8 cellular contexts compared by ENCODE assay signal in genomic region chr19:43754312-43754561, GRCh38. TPM values are rescaled to one million over a fixed set of nuclear protein-coding genes. Genes with fewer than 3 reads are reported as not detected.
DNase-seq lines count a peak whose midpoint lies in the region; ATAC-seq, FAIRE-seq and TF ChIP-seq lines count a peak whose summit lies in the region.

No MANE protein-coding gene starts in this region.

- H3K27me3 ChIP-seq in HAP-1 (ENCODE audit: low read depth) (no peaks in the 10 kb centered on the region), small intestine (ENCODE audit: control insufficient read depth in 2 of 2, insufficient read depth in 2 of 2, low read length in 2 of 2) (no peaks in the 10 kb centered on the region)

- peaks cover 78% of the 10 kb centered on the region for H3K4me1 Mint-ChIP-seq in activated B cell treated with CpG ODN at 0.5 μM for 24 hours
- H3K4me1 Mint-ChIP-seq in glutamatergic neuron (ENCODE audit: low read depth, unreplicated experiment): peaks cover 4% of the 10 kb centered on the region

- peak overlapping the region; percentile 94 for H3K4me3 ChIP-seq in HAP-1
- H3K4me3 ChIP-seq in small intestine (ENCODE audit: low read depth in 1 of 2, low read length in 2 of 2): peak overlapping the region; percentile 42 to 79

- ATAC-seq in activated B cell treated with CpG ODN at 0.5 μM for 24 hours (ENCODE audit: low read depth) (no peak), HG03025 (IDR thresholded peaks at IDR 0.05; ENCODE audit: low FRiP score, unreplicated experiment) (no peak), HG02970 (IDR thresholded peaks at IDR 0.05; ENCODE audit: low FRiP score, unreplicated experiment) (no peak)

- WGBS in small intestine, 3 donors: 0 to 1% (median 1%) methylated on average over 19 of the region's 19 CpGs

- H3K9me3 Mint-ChIP-seq in activated B cell treated with CpG ODN at 0.5 μM for 24 hours (no peaks in the 10 kb centered on the region), glutamatergic neuron (ENCODE audit: unreplicated experiment) (peaks cover 11% of the 10 kb centered on the region)

- no peak for DNase-seq in HAP-1 (ENCODE audit: low spot score in 2 of 2)
- DNase-seq in activated B cell treated with CpG ODN at 0.5 μM for 24 hours: no peak
- no peak for DNase-seq in glutamatergic neuron
- no peak for DNase-seq in small intestine
- DNase-seq in activated gamma-delta T cell treated with Interleukin-2 at 50 U/mL for 16 hours: no peak
- DNase-seq in NCI-H524 (lab: John Stamatoyannopoulos, UW): no peak

- FAIRE-seq in small intestine (lab: Jason Lieb, UNC): no peak

- POLR2A ChIA-PET in activated B cell treated with CpG ODN at 0.5 μM for 24 hours (lab: Charles Lee): interaction anchor here (0.6 to 24.7 kb wide), 18 partner anchors 9 to 1247 kb away, joined by 3 to 661 read pairs (median 6); partner anchors contain the start of genes IRGQ, KCNN4, PHLDB3 and PLAUR

- H3K4me3 Mint-ChIP-seq in activated B cell treated with CpG ODN at 0.5 μM for 24 hours: peak overlapping the region; percentile 90
- peak overlapping the region; percentile 95 for H3K4me3 Mint-ChIP-seq in glutamatergic neuron (ENCODE audit: unreplicated experiment)

- TF ChIP-seq CTCF in activated B cell treated with CpG ODN at 0.5 μM for 24 hours (IDR thresholded peaks at IDR 0.05): no peak
- TF ChIP-seq CTCF in glutamatergic neuron (IDR thresholded peaks at IDR 0.05; ENCODE audit: partially characterized antibody, unreplicated experiment): no peak

- in situ Hi-C loops in HAP-1 (cut with MboI; ENCODE audit: low sequenced_read_pairs): no loop called here

- H3K27me3 Mint-ChIP-seq in activated B cell treated with CpG ODN at 0.5 μM for 24 hours (no peaks in the 10 kb centered on the region), glutamatergic neuron (ENCODE audit: unreplicated experiment) (peaks cover 11% of the 10 kb centered on the region)

- CTCF ChIA-PET in activated B cell treated with CpG ODN at 0.5 μM for 24 hours (lab: Charles Lee): interaction anchor here (1.1 to 4.0 kb wide), 5 partner anchors 9 to 85 kb away, joined by 3 to 33 read pairs (median 14); partner anchors contain the start of gene KCNN4

- peak overlapping the region; percentile 97 to 99 for H3K27ac ChIP-seq in small intestine (ENCODE audit: low read depth in 1 of 2, low read length in 1 of 2)

- H3K36me3 ChIP-seq in HAP-1 (replicated peaks) (peaks cover 31% of the 10 kb centered on the region), small intestine (ENCODE audit: control insufficient read depth in 2 of 2, insufficient read depth in 2 of 2, low read length in 2 of 2) (peaks cover under 1 to 6% of the 10 kb centered on the region in 2 donors)

- intact Hi-C loops in activated B cell treated with CpG ODN at 0.5 μM for 24 hours (cut with micrococcal nuclease): loop anchor here (1.0 to 2.0 kb wide), 4 partner anchors 9 to 53 kb away; no protein-coding TSS in a partner anchor

- no peaks in the 10 kb centered on the region for H3K9me3 ChIP-seq in HAP-1
- no peaks in the 10 kb centered on the region for H3K9me3 ChIP-seq in small intestine (ENCODE audit: control insufficient read depth, low read depth)

- peaks cover 8% of the 10 kb centered on the region for H3K4me1 ChIP-seq in HAP-1
- H3K4me1 ChIP-seq in small intestine (ENCODE audit: control insufficient read depth in 2 of 2, insufficient read depth in 1 of 2, low read depth in 1 of 2, low read length in 1 of 2): peaks cover 2 to 4% of the 10 kb centered on the region in 2 donors

- H3K36me3 Mint-ChIP-seq in activated B cell treated with CpG ODN at 0.5 μM for 24 hours (ENCODE audit: low read depth) (peaks cover 37% of the 10 kb centered on the region), glutamatergic neuron (ENCODE audit: unreplicated experiment) (no peaks in the 10 kb centered on the region)

- H3K27ac Mint-ChIP-seq in activated B cell treated with CpG ODN at 0.5 μM for 24 hours: peak overlapping the region; percentile 98
- H3K27ac Mint-ChIP-seq in glutamatergic neuron (ENCODE audit: unreplicated experiment): peak overlapping the region; percentile 75

RNA-seq across cellular contexts. Expression of gene SMG9, which starts 0.5 kb away (rescaled TPM):
- total RNA-seq in activated B cell treated with CpG ODN at 0.5 μM for 24 hours (91.2 and 105 TPM in 2 replicates), glutamatergic neuron (ENCODE audit: unreplicated experiment) (34.1 TPM)
- polyA plus RNA-seq in small intestine: 10 to 100 TPM; 21.3 to 27.7 (median 25.3) TPM

RNA-seq across cellular contexts. Expression of gene KCNN4, which starts 26.5 kb away (rescaled TPM):
- total RNA-seq in activated B cell treated with CpG ODN at 0.5 μM for 24 hours: 137 and 154 TPM in 2 replicates
- total RNA-seq in glutamatergic neuron (ENCODE audit: unreplicated experiment): 0.44 TPM
- 1 to 10 TPM in 1 of 3 donors, not detected in 2; 2.6 TPM for polyA plus RNA-seq in small intestine

RNA-seq across cellular contexts. Expression of gene IRGC, which starts 38.4 kb away (rescaled TPM):
- total RNA-seq in activated B cell treated with CpG ODN at 0.5 μM for 24 hours: not detected in 2 replicates
- not detected for total RNA-seq in glutamatergic neuron (ENCODE audit: unreplicated experiment)
- not detected for polyA plus RNA-seq in small intestine

RNA-seq across cellular contexts. Expression of gene LYPD5, which starts 48.0 kb away (rescaled TPM):
- total RNA-seq in activated B cell treated with CpG ODN at 0.5 μM for 24 hours (0.44 TPM in 1 of 2 replicates, not detected in the other), glutamatergic neuron (ENCODE audit: unreplicated experiment) (not detected)
- polyA plus RNA-seq in small intestine: 1 to 10 TPM in 2 of 3 donors, not detected in 1; 1.1 to 2.3 TPM

Comparison
In these comparisons a context has a peak if more than half of its experiments do, and no peak if none do; other contexts are left out.
1. RNA of gene KCNN4, which starts 26.5 kb away (total RNA-seq): 137 to 154 TPM in activated B cell treated with CpG ODN at 0.5 μM for 24 hours; 0.44 TPM in glutamatergic neuron (single experiment); every median in the first group is over 10 times any median in the second.